8 cellular contexts compared by ENCODE assay signal in genomic region chr9:122099271-122099869, GRCh38. TPM values are rescaled to one million over a fixed set of nuclear protein-coding genes. Genes with fewer than 3 reads are reported as not detected.
DNase-seq lines count a peak whose midpoint lies in the region; ATAC-seq and TF ChIP-seq lines count a peak whose summit lies in the region.

No MANE protein-coding gene starts in this region.

- H3K27me3 Mint-ChIP-seq in activated T-cell treated with anti-CD3 and anti-CD28 coated beads, Interleukin-2, amount 50 U/mL, for 72 hours (ENCODE audit: low read depth) = peaks cover 11% of the 10 kb centered on the region
- H3K27me3 Mint-ChIP-seq in neural crest cell (ENCODE audit: low read depth) = peaks cover 35% of the 10 kb centered on the region

- no peaks in the 10 kb centered on the region for H4K20me1 ChIP-seq in fibroblast of lung (ENCODE audit: control insufficient read depth, extremely low read depth, insufficient read depth, low read length)

- H3K9me3 Mint-ChIP-seq in activated T-cell treated with anti-CD3 and anti-CD28 coated beads, Interleukin-2, amount 50 U/mL, for 72 hours = peaks cover 0 to 8% of the 10 kb centered on the region in 2 donors
- H3K9me3 Mint-ChIP-seq in neural crest cell = peaks cover 6% of the 10 kb centered on the region

- no peak for DNase-seq in AG04449 (ENCODE audit: low read depth, low spot score)
- peak; percentile 64 for DNase-seq in Jurkat, Clone E6-1 (ENCODE audit: low read depth, low spot score)
- peak; percentile 63 for DNase-seq in RPMI7951 (ENCODE audit: low read depth)
- peak; percentile 78 to 82 for DNase-seq in activated T-cell treated with anti-CD3 and anti-CD28 coated beads, Interleukin-2, amount 50 U/mL, for 72 hours
- DNase-seq in fibroblast of lung (ENCODE audit: low read depth in 2 of 2) = peak; percentile 51 to 80
- DNase-seq in neural crest cell (ENCODE audit: low read depth, low spot score) = peak; percentile 79
- DNase-seq in stimulated activated naive CD8-positive, alpha-beta T cell treated with anti-CD3 and anti-CD28 coated beads, Interleukin-15, Interleukin-2, amounts not matched to agents 100 U/mL and 50 U/mL, for 24 hours = peak; percentile 84

- no peak overlapping the region for H3K9ac ChIP-seq in fibroblast of lung (ENCODE audit: insufficient read depth, low read length)

- CTCF ChIA-PET in AG04449 (lab: Yijun Ruan, JAX) = interaction anchor here (0.6 to 10.2 kb wide), 67 partner anchors 10 to 1269 kb away, joined by 3 to 692 read pairs (median 5); no protein-coding TSS in a partner anchor

- peaks cover 9% of the 10 kb centered on the region for H3K27me3 ChIP-seq in fibroblast of lung (ENCODE audit: control insufficient read depth, insufficient read depth, low read length)

- TF ChIP-seq CTCF in AG04449 (IDR thresholded peaks at IDR 0.05; ENCODE audit: insufficient read depth, low read length, missing control alignments) = peak; percentile 73
- peak; percentile 75 to 76 for TF ChIP-seq CTCF in fibroblast of lung (conservative IDR thresholded peaks at IDR 0.05 in 1 of 2, IDR thresholded peaks at IDR 0.05 in 1 of 2; ENCODE audit: low read depth in 1 of 2, low read length in 2 of 2)
- peak; percentile 90 for TF ChIP-seq CTCF in neural crest cell (conservative IDR thresholded peaks at IDR 0.05)

- peaks cover 16% of the 10 kb centered on the region for H3K4me1 Mint-ChIP-seq in activated T-cell treated with anti-CD3 and anti-CD28 coated beads, Interleukin-2, amount 50 U/mL, for 72 hours (ENCODE audit: low read depth)
- H3K4me1 Mint-ChIP-seq in neural crest cell = no peaks in the 10 kb centered on the region

- no peak overlapping the region for H3K4me2 ChIP-seq in fibroblast of lung (ENCODE audit: extremely low read depth, insufficient read depth, low read length)

- H3K4me3 Mint-ChIP-seq in activated T-cell treated with anti-CD3 and anti-CD28 coated beads, Interleukin-2, amount 50 U/mL, for 72 hours = peak overlapping the region in 1 of 2 donors; percentile 58
- H3K4me3 Mint-ChIP-seq in neural crest cell = no peak overlapping the region

- H3K4me3 ChIP-seq in AG04449 (ENCODE audit: low read depth, low read length) (no peak overlapping the region), fibroblast of lung (replicated peaks in 1 of 4; ENCODE audit: control extremely low read depth in 1 of 4, insufficient read depth in 1 of 4, low read depth in 3 of 4, low read length in 4 of 4) (no peak overlapping the region)
- no peak overlapping the region for H3K4me3 ChIP-seq in Jurkat, Clone E6-1 (ENCODE audit: low read length)

- H3K27ac ChIP-seq in fibroblast of lung (ENCODE audit: insufficient read depth, low read length) = no peak overlapping the region

- H3K79me2 ChIP-seq in fibroblast of lung (ENCODE audit: control insufficient read depth, insufficient read depth, low read length) = no peaks in the 10 kb centered on the region

- ATAC-seq in GM19023 (IDR thresholded peaks at IDR 0.05; ENCODE audit: unreplicated experiment) = peak; percentile 70
- ATAC-seq in activated T-cell treated with anti-CD3 and anti-CD28 coated beads, Interleukin-2, amount 50 U/mL, for 72 hours (replicated peaks in 1 of 2) = peak; percentile 83 to 84
- peak; percentile 81 for ATAC-seq in stimulated activated naive CD8-positive, alpha-beta T cell treated with anti-CD3 and anti-CD28 coated beads, Interleukin-15, Interleukin-2, amounts not matched to agents 100 U/mL and 50 U/mL, for 24 hours

- no peaks in the 10 kb centered on the region for H3K9me3 ChIP-seq in fibroblast of lung (ENCODE audit: control insufficient read depth, insufficient read depth, low read depth, low read length)

- POLR2A ChIA-PET in AG04449 (lab: Yijun Ruan, JAX) = interaction anchor here (0.7 to 1.1 kb wide), 3 partner anchors 24 to 165 kb away, joined by 3 to 4 read pairs (median 3); partner anchors contain the start of genes MRRF and RBM18

- no peaks in the 10 kb centered on the region for H3K4me1 ChIP-seq in fibroblast of lung (ENCODE audit: control insufficient read depth, extremely low read depth, insufficient read depth, low read length)

- H2AFZ ChIP-seq in fibroblast of lung (ENCODE audit: low read length) = no peak overlapping the region

- H3K36me3 ChIP-seq in fibroblast of lung (ENCODE audit: control insufficient read depth, insufficient read depth, low read length) = no peaks in the 10 kb centered on the region

- H3K36me3 Mint-ChIP-seq in activated T-cell treated with anti-CD3 and anti-CD28 coated beads, Interleukin-2, amount 50 U/mL, for 72 hours (ENCODE audit: insufficient read depth in 2 of 2) = peaks cover 4 to 6% of the 10 kb centered on the region in 2 donors
- H3K36me3 Mint-ChIP-seq in neural crest cell (ENCODE audit: low read depth) = peaks cover 6% of the 10 kb centered on the region

- H3K27ac Mint-ChIP-seq in activated T-cell treated with anti-CD3 and anti-CD28 coated beads, Interleukin-2, amount 50 U/mL, for 72 hours = no peak overlapping the region
- no peak overlapping the region for H3K27ac Mint-ChIP-seq in neural crest cell (ENCODE audit: unreplicated experiment)

RNA-seq across cellular contexts. Expression of gene TTLL11, which starts 6.3 kb away (rescaled TPM):
- 4.2 TPM for polyA plus RNA-seq in Jurkat, Clone E6-1 (2012; ENCODE audit: insufficient read depth, insufficient read length)
- 0.60 and 2.0 TPM in 2 replicates for total RNA-seq in RPMI7951 (2014; rRNA removed; shearing (Covaris generic))
- total RNA-seq in activated T-cell treated with anti-CD3 and anti-CD28 coated beads, Interleukin-2, amount 50 U/mL, for 72 hours = 1 to 10 TPM; 2.5 to 2.6 TPM
- total RNA-seq in fibroblast of lung (3.9 and 4.8 TPM in 2 replicates), neural crest cell (8.6 and 9.1 TPM in 2 replicates)
- polyA plus RNA-seq in fibroblast of lung = 3.9 and 5.4 TPM in 2 replicates
- 3.7 and 4.9 TPM in 2 replicates for polyA plus RNA-seq in fibroblast of lung (2012)
- polyA minus RNA-seq in fibroblast of lung (ENCODE audit: low replicate concordance) = 3.8 and 9.6 TPM in 2 replicates
